Comparison of ENCODE assay signal across 9 cellular contexts in the genomic region with DNA sequence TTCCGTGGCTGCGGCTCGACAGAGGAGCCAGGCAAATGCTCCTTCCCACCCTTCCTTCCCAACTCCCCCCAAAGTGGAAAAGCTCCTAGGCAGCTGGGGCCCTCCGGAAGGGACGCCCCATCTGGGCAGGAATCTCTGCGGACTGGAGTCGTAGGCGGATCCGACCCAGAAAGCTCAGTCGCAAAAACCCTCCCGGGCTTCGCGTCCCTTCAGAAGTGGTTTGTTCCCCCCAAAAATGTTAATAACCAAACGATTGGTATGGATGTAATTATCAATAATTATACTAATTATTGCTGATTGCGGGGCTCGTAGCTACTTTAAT. TPM values are rescaled to one million over a fixed set of nuclear protein-coding genes. Genes with fewer than 3 reads are reported as not detected.
DNase-seq lines count a peak whose midpoint lies in the region; ATAC-seq and TF ChIP-seq lines count a peak whose summit lies in the region.
"Had no signal": no experiment of that assay in that cellular context is flagged by ENCODE, and none has a peak within 500 bp of the region (broad histone marks: within the 10 kb centered on the region; RNA-seq: fewer than 3 reads in every experiment).

No MANE protein-coding gene starts in this region.

- H3K4me1 Mint-ChIP-seq in activated CD4-positive, alpha-beta T cell treated with anti-CD3 and anti-CD28 coated beads, Interleukin-2, amount 10 ng/mL, durations not matched to agents 7 days and 5 days, result peaks cover 54% of the 10 kb centered on the region
- H3K4me1 Mint-ChIP-seq in activated naive CD8-positive, alpha-beta T cell (ENCODE audit: low read depth), result peaks cover 40% of the 10 kb centered on the region
- H3K4me1 Mint-ChIP-seq in immature natural killer cell, result peaks cover 57 to 69% of the 10 kb centered on the region in 2 donors

- H3K36me3 Mint-ChIP-seq in activated CD4-positive, alpha-beta T cell treated with anti-CD3 and anti-CD28 coated beads, Interleukin-2, amount 10 ng/mL, durations not matched to agents 7 days and 5 days (ENCODE audit: low read depth), result peaks cover 2% of the 10 kb centered on the region
- H3K36me3 Mint-ChIP-seq in activated naive CD8-positive, alpha-beta T cell, result no peaks in the 10 kb centered on the region
- no peaks in the 10 kb centered on the region for H3K36me3 Mint-ChIP-seq in immature natural killer cell

- H3K4me3 ChIP-seq in thoracic aorta, result peak overlapping the region; percentile 66

- peaks cover 71% of the 10 kb centered on the region for H3K27me3 Mint-ChIP-seq in activated CD4-positive, alpha-beta T cell treated with anti-CD3 and anti-CD28 coated beads, Interleukin-2, amount 10 ng/mL, durations not matched to agents 7 days and 5 days
- peaks cover 15% of the 10 kb centered on the region for H3K27me3 Mint-ChIP-seq in activated naive CD8-positive, alpha-beta T cell
- H3K27me3 Mint-ChIP-seq in immature natural killer cell (ENCODE audit: low read depth in 3 of 3), result peaks cover 40 to 57% (median 56%) of the 10 kb centered on the region in 3 donors

- ATAC-seq in thoracic aorta (ENCODE audit: insufficient number of reproducible peaks, low FRiP score, low read depth) (no peak), omental fat pad (ENCODE audit: low FRiP score) (no peak)

- H3K27me3 ChIP-seq in thoracic aorta (replicated peaks; ENCODE audit: insufficient read depth), result peaks cover 25% of the 10 kb centered on the region

- H3K4me3 Mint-ChIP-seq in activated CD4-positive, alpha-beta T cell treated with anti-CD3 and anti-CD28 coated beads, Interleukin-2, amount 10 ng/mL, durations not matched to agents 7 days and 5 days, result peak overlapping the region; percentile 26
- peak overlapping the region; percentile 85 for H3K4me3 Mint-ChIP-seq in activated naive CD8-positive, alpha-beta T cell
- peak overlapping the region; percentile 81 to 89 (median 85) for H3K4me3 Mint-ChIP-seq in immature natural killer cell

- peaks cover 30 to 51% of the 10 kb centered on the region in 2 donors for H3K4me1 ChIP-seq in thoracic aorta (ENCODE audit: control insufficient read depth in 1 of 2, low read depth in 2 of 2)

- H3K27ac ChIP-seq in thoracic aorta (no peak overlapping the region), RWPE1 (no peak overlapping the region)

- no peak overlapping the region for H3K27ac Mint-ChIP-seq in activated CD4-positive, alpha-beta T cell treated with anti-CD3 and anti-CD28 coated beads, Interleukin-2, amount 10 ng/mL, durations not matched to agents 7 days and 5 days
- no peak overlapping the region for H3K27ac Mint-ChIP-seq in activated naive CD8-positive, alpha-beta T cell
- H3K27ac Mint-ChIP-seq in immature natural killer cell, result peak overlapping the region in 1 of 6 donors; percentile 49

- DNase-seq in activated CD4-positive, alpha-beta T cell treated with anti-CD3 and anti-CD28 coated beads, Interleukin-2, amount 10 ng/mL, durations not matched to agents 7 days and 5 days, result no peak
- DNase-seq in activated CD4-positive, alpha-beta T cell treated with anti-CD3 and anti-CD28 coated beads for 1 hour, result no peak
- no peak for DNase-seq in immature natural killer cell
- DNase-seq in thoracic aorta (ENCODE audit: low spot score), result no peak
- DNase-seq in AG20443 (ENCODE audit: low spot score), result no peak
- DNase-seq in RWPE1 (ENCODE audit: low spot score), result no peak
- DNase-seq in omental fat pad (ENCODE audit: low spot score), result no peak

- CTCF ChIA-PET in activated CD4-positive, alpha-beta T cell treated with anti-CD3 and anti-CD28 coated beads, Interleukin-2, amount 10 ng/mL, durations not matched to agents 7 days and 5 days (lab: Charles Lee), result interaction anchor here (1.9 kb wide), 1 partner anchor 379 kb away, joined by 7 read pairs; no protein-coding TSS in a partner anchor
- CTCF ChIA-PET in RWPE1 (lab: Yijun Ruan, JAX), result interaction anchor here (0.6 to 1.3 kb wide), 9 partner anchors 21 to 887 kb away, joined by 3 to 11 read pairs (median 4); no protein-coding TSS in a partner anchor

- no peaks in the 10 kb centered on the region for H3K9me3 ChIP-seq in thoracic aorta

- H3K9me3 Mint-ChIP-seq in activated CD4-positive, alpha-beta T cell treated with anti-CD3 and anti-CD28 coated beads, Interleukin-2, amount 10 ng/mL, durations not matched to agents 7 days and 5 days, result no peaks in the 10 kb centered on the region
- H3K9me3 Mint-ChIP-seq in activated naive CD8-positive, alpha-beta T cell (ENCODE audit: low read depth), result no peaks in the 10 kb centered on the region
- H3K9me3 Mint-ChIP-seq in immature natural killer cell, result peaks cover 0 to 2% (median 0%) of the 10 kb centered on the region in 6 donors

- TF ChIP-seq CTCF in thoracic aorta (IDR thresholded peaks at IDR 0.05), result no peak
- no peak for TF ChIP-seq CTCF in RWPE1 (conservative IDR thresholded peaks at IDR 0.05; ENCODE audit: low read depth)
- no peak for TF ChIP-seq CTCF in omental fat pad (IDR thresholded peaks at IDR 0.05)

- no peaks in the 10 kb centered on the region for H3K36me3 ChIP-seq in thoracic aorta

- POLR2A ChIA-PET in activated CD4-positive, alpha-beta T cell treated with anti-CD3 and anti-CD28 coated beads, Interleukin-2, amount 10 ng/mL, durations not matched to agents 7 days and 5 days (lab: Charles Lee), result no interaction called here
- POLR2A ChIA-PET in RWPE1 (lab: Yijun Ruan, JAX; ENCODE audit: low non-redundant PET), result no interaction called here

RNA-seq across cellular contexts. Expression of a gene that starts 3.8 kb away (rescaled TPM):
- not detected for total RNA-seq in activated CD4-positive, alpha-beta T cell treated with anti-CD3 and anti-CD28 coated beads, Interleukin-2, amount 10 ng/mL, durations not matched to agents 7 days and 5 days
- not detected for polyA plus RNA-seq in immature natural killer cell
- total RNA-seq in thoracic aorta (not detected), omental fat pad (not detected)
- total RNA-seq: Daoy had no signal

RNA-seq across cellular contexts. Expression of a gene that starts 10.8 kb away (rescaled TPM):
- under 1 TPM; 0.29 to 0.30 TPM for total RNA-seq in activated CD4-positive, alpha-beta T cell treated with anti-CD3 and anti-CD28 coated beads, Interleukin-2, amount 10 ng/mL, durations not matched to agents 7 days and 5 days
- polyA plus RNA-seq in immature natural killer cell, result under 1 TPM in 1 of 3 donors, not detected in 2; 0.08 TPM
- 1 to 10 TPM in 1 of 2 donors, under 1 TPM in 1; 0.78 to 3.5 TPM for total RNA-seq in thoracic aorta
- 1 to 10 TPM in 1 of 4 donors, under 1 TPM in 3; 0.19 to 1.1 (median 0.49) TPM for total RNA-seq in omental fat pad
- total RNA-seq: Daoy had no signal

Comparison
In these comparisons a context has a peak if more than half of its experiments do, and no peak if none do; other contexts are left out.
1. H3K4me3 Mint-ChIP-seq: peak in every context shown above with its lines; median percentile 85 in activated naive CD8-positive, alpha-beta T cell; 85 in immature natural killer cell; 26 in activated CD4-positive, alpha-beta T cell treated with anti-CD3 and anti-CD28 coated beads, Interleukin-2, amount 10 ng/mL, durations not matched to agents 7 days and 5 days.